In genomic region chr9:68931821-68932220, GRCh38 we compare ENCODE assay signal across 25 cellular contexts.
DNase-seq lines count a peak whose midpoint lies in the region; ATAC-seq, FAIRE-seq and TF ChIP-seq lines count a peak whose summit lies in the region.
"Had no signal": no experiment of that assay in that cellular context is flagged by ENCODE, and none has a peak within 500 bp of the region (broad histone marks: within the 10 kb centered on the region; RNA-seq: fewer than 3 reads in every experiment).

No MANE protein-coding gene starts in this region.

- H3K9ac ChIP-seq in KMS-11 = no peak overlapping the region

- peaks cover 1% of the 10 kb centered on the region for H3K9me3 Mint-ChIP-seq in activated naive CD8-positive, alpha-beta T cell treated with anti-CD3 and anti-CD28 coated beads, Interleukin-2, amount 10 ng/mL, durations not matched to agents 7 days and 5 days
- H3K9me3 Mint-ChIP-seq in activated naive CD8-positive, alpha-beta T cell treated with anti-CD3 and anti-CD28 coated beads for 36 hours = no peaks in the 10 kb centered on the region
- H3K9me3 Mint-ChIP-seq: CD4-positive, alpha-beta T cell; GM23338; HFFc6; mesothelial cell of epicardium; stimulated activated naive B cell treated with anti-CD40 and anti-IgM and Interleukin-4, amounts not matched to agents 10 μg/mL and 1 μg/mL and 100 μg/mL, for 72 hours had no signal

- no peaks in the 10 kb centered on the region for H4K20me1 ChIP-seq in KMS-11 (ENCODE audit: insufficient read depth)

- intact Hi-C loops in body of pancreas (cut with DNase I) = no loop called here

- WGBS in body of pancreas, 2 donors = 80 to 84% methylated on average over 6 of the region's 6 CpGs

- H3K4me3 ChIP-seq in KMS-11 (IDR thresholded peaks at IDR 0.05; ENCODE audit: insufficient read depth, low read depth, low read length) (no peak overlapping the region), body of pancreas (no peak overlapping the region)
- H3K4me3 ChIP-seq: dorsolateral prefrontal cortex, GM23338, left ventricle myocardium inferior, psoas muscle, thoracic aorta, uterus had no signal

- H3K27me3 ChIP-seq in KMS-11 (ENCODE audit: insufficient read depth, low read depth) (no peaks in the 10 kb centered on the region), body of pancreas (no peaks in the 10 kb centered on the region)
- H3K27me3 ChIP-seq: dorsolateral prefrontal cortex, uterus had no signal

- H3K4me1 ChIP-seq in KMS-11 (ENCODE audit: low read depth, poor library complexity, severe bottlenecking) (peaks cover 60% of the 10 kb centered on the region), body of pancreas (peaks cover 45% of the 10 kb centered on the region)
- H3K4me1 ChIP-seq: left ventricle myocardium inferior, psoas muscle, uterus had no signal

- DNase-seq in activated naive CD8-positive, alpha-beta T cell treated with anti-CD3 and anti-CD28 coated beads, Interleukin-2, amount 10 ng/mL, durations not matched to agents 7 days and 5 days = no peak
- no peak for DNase-seq in activated naive CD8-positive, alpha-beta T cell treated with anti-CD3 and anti-CD28 coated beads for 36 hours
- DNase-seq in body of pancreas (no peak), urothelium cell line (ENCODE audit: low spot score) (peak; percentile 38), 8988T (no peak)
- DNase-seq: activated T-cell treated with anti-CD3 and anti-CD28 coated beads, Interleukin-2, amount 50 U/mL, for 48 hours; CD4-positive, alpha-beta T cell; cerebellar nuclear complex; dorsolateral prefrontal cortex; HFFc6; Kasumi-1; left ventricle myocardium inferior; occipital lobe; OCI-M1; psoas muscle; stimulated activated naive B cell treated with anti-CD40 and anti-IgM and Interleukin-4, amounts not matched to agents 10 μg/mL and 1 μg/mL and 100 μg/mL, for 72 hours; T-helper 9 cell; uterus had no signal

- no peak overlapping the region for H2AFZ ChIP-seq in KMS-11 (ENCODE audit: low read depth)
- H2AFZ ChIP-seq: GM23338 had no signal

- no peaks in the 10 kb centered on the region for H3K79me2 ChIP-seq in KMS-11 (ENCODE audit: insufficient read depth, low read depth)

- H3K9me3 ChIP-seq in body of pancreas = no peaks in the 10 kb centered on the region
- H3K9me3 ChIP-seq: left ventricle myocardium inferior, psoas muscle, thoracic aorta, uterus had no signal

- peak; percentile 39 for ATAC-seq in activated naive CD8-positive, alpha-beta T cell treated with anti-CD3 and anti-CD28 coated beads, Interleukin-2, amount 10 ng/mL, durations not matched to agents 7 days and 5 days (ENCODE audit: low read depth)
- no peak for ATAC-seq in body of pancreas
- no peak for ATAC-seq in HG03432 (IDR thresholded peaks at IDR 0.05; ENCODE audit: unreplicated experiment)
- ATAC-seq: GM23338; psoas muscle; stimulated activated naive B cell treated with anti-CD40 and anti-IgM and Interleukin-4, amounts not matched to agents 10 μg/mL and 1 μg/mL and 100 μg/mL, for 72 hours had no signal

- H3K27ac Mint-ChIP-seq in activated naive CD8-positive, alpha-beta T cell treated with anti-CD3 and anti-CD28 coated beads, Interleukin-2, amount 10 ng/mL, durations not matched to agents 7 days and 5 days = no peak overlapping the region
- no peak overlapping the region for H3K27ac Mint-ChIP-seq in activated naive CD8-positive, alpha-beta T cell treated with anti-CD3 and anti-CD28 coated beads for 36 hours
- H3K27ac Mint-ChIP-seq: CD4-positive, alpha-beta T cell; GM23338; HFFc6; mesothelial cell of epicardium had no signal

- peaks cover 14% of the 10 kb centered on the region for H3K4me1 Mint-ChIP-seq in activated naive CD8-positive, alpha-beta T cell treated with anti-CD3 and anti-CD28 coated beads, Interleukin-2, amount 10 ng/mL, durations not matched to agents 7 days and 5 days
- H3K4me1 Mint-ChIP-seq in activated naive CD8-positive, alpha-beta T cell treated with anti-CD3 and anti-CD28 coated beads for 36 hours = peaks cover 22% of the 10 kb centered on the region

- TF ChIP-seq POLR2A in body of pancreas (IDR thresholded peaks at IDR 0.05) = no peak

- H3K36me3 ChIP-seq in KMS-11 (ENCODE audit: insufficient read depth) (no peaks in the 10 kb centered on the region), body of pancreas (replicated peaks in 1 of 2; ENCODE audit: insufficient read depth in 1 of 2, low read depth in 2 of 2) (no peaks in the 10 kb centered on the region)
- H3K36me3 ChIP-seq: left ventricle myocardium inferior, thoracic aorta, uterus had no signal

- POLR2A ChIA-PET in activated naive CD8-positive, alpha-beta T cell treated with anti-CD3 and anti-CD28 coated beads, Interleukin-2, amount 10 ng/mL, durations not matched to agents 7 days and 5 days (lab: Charles Lee) = no interaction called here

- TF ChIP-seq CTCF in KMS-11 (conservative IDR thresholded peaks at IDR 0.05; ENCODE audit: low read depth, low read length) (no peak), body of pancreas (IDR thresholded peaks at IDR 0.05) (no peak)

- H3K36me3 Mint-ChIP-seq in activated naive CD8-positive, alpha-beta T cell treated with anti-CD3 and anti-CD28 coated beads, Interleukin-2, amount 10 ng/mL, durations not matched to agents 7 days and 5 days = no peaks in the 10 kb centered on the region
- peaks cover 2% of the 10 kb centered on the region for H3K36me3 Mint-ChIP-seq in activated naive CD8-positive, alpha-beta T cell treated with anti-CD3 and anti-CD28 coated beads for 36 hours
- H3K36me3 Mint-ChIP-seq: mesothelial cell of epicardium; naive thymus-derived CD8-positive, alpha-beta T cell had no signal

- H3K27ac ChIP-seq in KMS-11 (peak overlapping the region; percentile 83), body of pancreas (peak overlapping the region in 3 of 4 donors; percentile 22 to 85 (median 23))
- H3K27ac ChIP-seq: dorsolateral prefrontal cortex, HL-60, left ventricle myocardium inferior, psoas muscle, thoracic aorta, uterus had no signal

- no peak for FAIRE-seq in urothelium cell line (lab: Jason Lieb, UNC)

- peaks cover 65% of the 10 kb centered on the region for H3K27me3 Mint-ChIP-seq in activated naive CD8-positive, alpha-beta T cell treated with anti-CD3 and anti-CD28 coated beads, Interleukin-2, amount 10 ng/mL, durations not matched to agents 7 days and 5 days
- peaks cover 52% of the 10 kb centered on the region for H3K27me3 Mint-ChIP-seq in activated naive CD8-positive, alpha-beta T cell treated with anti-CD3 and anti-CD28 coated beads for 36 hours
- H3K27me3 Mint-ChIP-seq: stimulated activated naive B cell treated with anti-CD40 and anti-IgM and Interleukin-4, amounts not matched to agents 10 μg/mL and 1 μg/mL and 100 μg/mL, for 72 hours had no signal

- peak overlapping the region; percentile 3 for H3K4me3 Mint-ChIP-seq in activated naive CD8-positive, alpha-beta T cell treated with anti-CD3 and anti-CD28 coated beads, Interleukin-2, amount 10 ng/mL, durations not matched to agents 7 days and 5 days
- no peak overlapping the region for H3K4me3 Mint-ChIP-seq in activated naive CD8-positive, alpha-beta T cell treated with anti-CD3 and anti-CD28 coated beads for 36 hours
- H3K4me3 Mint-ChIP-seq: CD4-positive, alpha-beta T cell; GM23338; HFFc6; mesothelial cell of epicardium had no signal

- H3K4me2 ChIP-seq in KMS-11 = peak overlapping the region; percentile 88
- H3K4me2 ChIP-seq: GM23338 had no signal
